ENCODE assay signal across 8 cellular contexts in genomic region chrX:65595460-65595876, GRCh38.
DNase-seq lines count a peak whose midpoint lies in the region; ATAC-seq lines count a peak whose summit lies in the region.

No MANE protein-coding gene starts in this region.

- peak overlapping the region; percentile 96 for H3K27ac Mint-ChIP-seq in activated CD4-positive, alpha-beta memory T cell treated with anti-CD3 and anti-CD28 coated beads for 36 hours

- no peak overlapping the region for H3K4me3 ChIP-seq in BLaER1 treated with 17β-estradiol and CSF1 and Interleukin-3, amounts not matched to agents 10 nM and 100 nM
- no peak overlapping the region for H3K4me3 ChIP-seq in duodenal mucosa (ENCODE audit: low read depth in 1 of 2, low read length in 2 of 2)

- H3K9me3 ChIP-seq in BLaER1 treated with 17β-estradiol and CSF1 and Interleukin-3, amounts not matched to agents 10 nM and 100 nM (replicated peaks in 1 of 11): no peaks in the 10 kb centered on the region
- no peaks in the 10 kb centered on the region for H3K9me3 ChIP-seq in duodenal mucosa (ENCODE audit: control insufficient read depth in 1 of 2, low read length in 2 of 2)

- intact Hi-C loops in activated CD4-positive, alpha-beta memory T cell treated with anti-CD3 and anti-CD28 coated beads for 36 hours (cut with micrococcal nuclease): loop anchor here (1.0 to 2.0 kb wide), 9 partner anchors 12 to 449 kb away; no protein-coding TSS in a partner anchor

- ATAC-seq in GM19351 (IDR thresholded peaks at IDR 0.05; ENCODE audit: unreplicated experiment) (peak; percentile 71), HG03460 (IDR thresholded peaks at IDR 0.05; ENCODE audit: unreplicated experiment) (peak; percentile 69)

- no peaks in the 10 kb centered on the region for H3K36me3 ChIP-seq in BLaER1 treated with 17β-estradiol and CSF1 and Interleukin-3, amounts not matched to agents 10 nM and 100 nM
- H3K36me3 ChIP-seq in duodenal mucosa (ENCODE audit: control insufficient read depth in 1 of 2, insufficient read depth in 2 of 2, low read length in 2 of 2): no peaks in the 10 kb centered on the region

- H3K27me3 ChIP-seq in BLaER1 treated with 17β-estradiol and CSF1 and Interleukin-3, amounts not matched to agents 10 nM and 100 nM: peaks cover 31 to 86% (median 65%) of the 10 kb centered on the region in 11 experiments; a peak in 21 of 22 replicates
- no peaks in the 10 kb centered on the region for H3K27me3 ChIP-seq in duodenal mucosa (ENCODE audit: control insufficient read depth in 1 of 2, insufficient read depth in 2 of 2, low read length in 2 of 2)

- no peaks in the 10 kb centered on the region; a peak in 1 of 22 replicates for H4K20me1 ChIP-seq in BLaER1 treated with 17β-estradiol and CSF1 and Interleukin-3, amounts not matched to agents 10 nM and 100 nM

- H3K4me2 ChIP-seq in BLaER1 treated with 17β-estradiol and CSF1 and Interleukin-3, amounts not matched to agents 10 nM and 100 nM: peak overlapping the region in 10 of 11 experiments; percentile 4 to 87 (median 64); a peak in 18 of 22 replicates

- peak overlapping the region; percentile 50 to 90 (median 73); a peak in 21 of 22 replicates for H3K27ac ChIP-seq in BLaER1 treated with 17β-estradiol and CSF1 and Interleukin-3, amounts not matched to agents 10 nM and 100 nM
- no peak overlapping the region for H3K27ac ChIP-seq in duodenal mucosa (ENCODE audit: low read depth, low read length)

- CTCF ChIA-PET in activated CD4-positive, alpha-beta memory T cell treated with anti-CD3 and anti-CD28 coated beads for 36 hours (lab: Charles Lee): interaction anchor here (0.6 to 2.1 kb wide), 6 partner anchors 11 to 124 kb away, joined by 3 to 8 read pairs (median 4); partner anchors contain the start of gene MSN

- peak; percentile 97 for DNase-seq in NCI-H82 (lab: John Stamatoyannopoulos, UW)
- DNase-seq in activated CD4-positive, alpha-beta memory T cell treated with anti-CD3 and anti-CD28 coated beads for 36 hours: peak; percentile 95
- peak; percentile 92 to 96 for DNase-seq in lung microvascular endothelial cell (ENCODE audit: low read depth in 2 of 2)
- DNase-seq in stimulated activated CD4-positive, alpha-beta T cell treated with anti-CD3 and anti-CD28 coated beads, TNF-alpha, amount 100 ng/mL, for 48 hours (ENCODE audit: low read depth in 3 of 3): peak; percentile 83 to 98 (median 86)

- H3K27me3 Mint-ChIP-seq in activated CD4-positive, alpha-beta memory T cell treated with anti-CD3 and anti-CD28 coated beads for 36 hours: no peaks in the 10 kb centered on the region

- no peaks in the 10 kb centered on the region for H3K36me3 Mint-ChIP-seq in activated CD4-positive, alpha-beta memory T cell treated with anti-CD3 and anti-CD28 coated beads for 36 hours

- H3K4me1 Mint-ChIP-seq in activated CD4-positive, alpha-beta memory T cell treated with anti-CD3 and anti-CD28 coated beads for 36 hours (ENCODE audit: low read depth): peaks cover 49% of the 10 kb centered on the region

- POLR2A ChIA-PET in activated CD4-positive, alpha-beta memory T cell treated with anti-CD3 and anti-CD28 coated beads for 36 hours (lab: Charles Lee): interaction anchor here (0.6 to 1.8 kb wide), 6 partner anchors 11 to 432 kb away, joined by 3 to 13 read pairs (median 6); no protein-coding TSS in a partner anchor

- H3K9me3 Mint-ChIP-seq in activated CD4-positive, alpha-beta memory T cell treated with anti-CD3 and anti-CD28 coated beads for 36 hours: no peaks in the 10 kb centered on the region

- peak overlapping the region; percentile 43 for H3K4me3 Mint-ChIP-seq in activated CD4-positive, alpha-beta memory T cell treated with anti-CD3 and anti-CD28 coated beads for 36 hours

- H3K4me1 ChIP-seq in BLaER1 treated with 17β-estradiol and CSF1 and Interleukin-3, amounts not matched to agents 10 nM and 100 nM: peaks cover 0 to 63% (median 32%) of the 10 kb centered on the region in 10 experiments; a peak in 17 of 20 replicates
- peaks cover 0 to 3% of the 10 kb centered on the region in 2 donors for H3K4me1 ChIP-seq in duodenal mucosa (ENCODE audit: control insufficient read depth in 1 of 2, insufficient read depth in 2 of 2, low read length in 2 of 2)

- peak overlapping the region; percentile 20 to 78 (median 64); a peak in 17 of 22 replicates for H3K9ac ChIP-seq in BLaER1 treated with 17β-estradiol and CSF1 and Interleukin-3, amounts not matched to agents 10 nM and 100 nM
- H3K9ac ChIP-seq in duodenal mucosa (ENCODE audit: low read depth in 1 of 2, low read length in 2 of 2): peak overlapping the region; percentile 10 to 51
